In the genomic region with DNA sequence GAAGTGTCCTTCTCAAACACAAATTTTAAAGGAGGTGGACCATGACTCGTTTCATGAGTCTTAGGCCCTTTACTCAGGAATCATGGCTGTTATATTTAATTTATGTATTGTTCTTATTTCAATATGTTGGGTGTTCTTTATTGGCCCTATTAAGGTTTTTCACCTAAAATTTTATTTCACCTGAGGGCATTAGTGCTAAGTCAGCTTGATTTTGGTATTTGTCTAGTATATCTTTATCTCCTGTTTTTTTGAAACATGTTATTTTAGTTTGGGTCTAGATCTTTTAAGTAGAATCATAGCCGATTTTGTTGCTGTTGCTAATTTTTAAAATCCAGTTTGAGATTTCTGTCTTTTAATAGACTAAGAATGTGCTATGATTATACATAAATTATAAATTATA, we compare ENCODE assay signal across 31 cellular contexts.
"Had no signal": no experiment of that assay in that cellular context is flagged by ENCODE, and none has a peak within 500 bp of the region (broad histone marks: within the 10 kb centered on the region; RNA-seq: fewer than 3 reads in every experiment).

No MANE protein-coding gene starts in this region.

- H3K27ac ChIP-seq: ascending aorta, cardiac muscle cell, WERI-Rb-1 had no signal

- H3K4me1 ChIP-seq: ascending aorta had no signal

- H3K9me3 ChIP-seq: ascending aorta had no signal

- H3K36me3 ChIP-seq: ascending aorta, cardiac muscle cell, WERI-Rb-1 had no signal

- DNase-seq: activated CD4-positive, alpha-beta memory T cell treated with anti-CD3 and anti-CD28 coated beads, Interleukin-2, amount 10 ng/mL, durations not matched to agents 7 days and 5 days; activated CD4-positive, alpha-beta T cell treated with anti-CD3 and anti-CD28 coated beads for 1 hour; activated CD4-positive, alpha-beta T cell treated with anti-CD3 and anti-CD28 coated beads for 36 hours; activated CD4-positive, alpha-beta T cell treated with anti-CD3 and anti-CD28 coated beads for 48 hours; activated CD4-positive, alpha-beta T cell treated with anti-CD3 and anti-CD28 coated beads, Interleukin-2, amount 10 ng/mL, durations not matched to agents 7 days and 5 days; activated CD4-positive, alpha-beta T cell treated with anti-CD3 and anti-CD28 coated beads, Interleukin-2, amount 50 U/mL, for 48 hours; activated CD4-positive, CD25-positive, alpha-beta regulatory T cell; activated CD8-positive, alpha-beta memory T cell treated with anti-CD3 and anti-CD28 coated beads for 24 hours; activated CD8-positive, alpha-beta memory T cell treated with anti-CD3 and anti-CD28 coated beads, Interleukin-2, amount 10 ng/mL, durations not matched to agents 7 days and 5 days; activated CD8-positive, alpha-beta memory T cell treated with anti-CD3 and anti-CD28 coated beads, Interleukin-2, amount 50 U/mL, for 48 hours; activated CD8-positive, alpha-beta T cell treated with anti-CD3 and anti-CD28 coated beads, Interleukin-2, amount 10 ng/mL, durations not matched to agents 7 days and 5 days; activated effector memory CD4-positive, alpha-beta T cell treated with Interleukin-2 at 50 U/mL for 16 hours; activated gamma-delta T cell; activated naive CD4-positive, alpha-beta T cell treated with anti-CD3 and anti-CD28 coated beads, Interleukin-2, amount 10 ng/mL, durations not matched to agents 7 days and 5 days; activated naive CD4-positive, alpha-beta T cell treated with Interleukin-2 at 50 U/mL for 16 hours; activated naive CD8-positive, alpha-beta T cell treated with anti-CD3 and anti-CD28 coated beads, Interleukin-2, amount 10 ng/mL, durations not matched to agents 7 days and 5 days; activated naive CD8-positive, alpha-beta T cell treated with anti-CD3 and anti-CD28 coated beads, Interleukin-2, amount 50 U/mL, for 24 hours; activated T-cell treated with anti-CD3 and anti-CD28 coated beads, Interleukin-2, amount 50 U/mL, for 24 hours; activated T-cell treated with anti-CD3 and anti-CD28 coated beads, Interleukin-2, amount 50 U/mL, for 48 hours; amygdala; anterior cingulate cortex; caudate nucleus; cerebellar nuclear complex; T-helper 2 cell; T-helper 9 cell; WERI-Rb-1 had no signal

- ATAC-seq: activated CD4-positive, alpha-beta T cell treated with anti-CD3 and anti-CD28 coated beads for 36 hours; activated CD4-positive, CD25-positive, alpha-beta regulatory T cell treated with anti-CD3 and anti-CD28 coated beads, Interleukin-2, amount 50 U/mL, for 24 hours; activated CD8-positive, alpha-beta memory T cell treated with anti-CD3 and anti-CD28 coated beads, Interleukin-2, amount 10 ng/mL, durations not matched to agents 7 days and 5 days; activated CD8-positive, alpha-beta T cell treated with anti-CD3 and anti-CD28 coated beads, Interleukin-2, amount 10 ng/mL, durations not matched to agents 7 days and 5 days; activated naive CD8-positive, alpha-beta T cell treated with anti-CD3 and anti-CD28 coated beads, Interleukin-2, amount 50 U/mL, for 24 hours; WTC11 had no signal

- H3K4me3 ChIP-seq: ascending aorta, cardiac muscle cell had no signal

- FAIRE-seq: bronchial epithelial cell had no signal

- H3K27me3 ChIP-seq: ascending aorta, cardiac muscle cell had no signal
